30 cellular contexts compared by ENCODE assay signal in the genomic region with DNA sequence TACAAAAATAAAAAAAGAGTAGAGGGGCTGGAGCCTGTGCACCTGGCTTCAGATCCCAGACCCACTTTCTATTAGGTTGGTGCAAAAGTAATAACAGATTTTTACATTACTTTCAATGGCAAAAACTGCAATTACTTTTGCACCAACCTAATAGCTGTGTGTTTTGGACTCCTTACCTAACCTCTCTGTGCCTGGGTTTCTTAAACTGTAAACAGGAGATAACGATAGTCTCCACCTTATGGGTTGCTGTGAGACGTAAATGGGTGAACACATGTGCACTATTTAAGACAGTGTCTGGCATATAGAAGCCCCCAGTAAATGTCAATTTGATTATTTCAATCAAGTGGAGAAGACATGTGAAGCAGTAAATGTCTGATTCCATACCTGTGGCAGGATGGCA.
"Had no signal": no experiment of that assay in that cellular context is flagged by ENCODE, and none has a peak within 500 bp of the region (broad histone marks: within the 10 kb centered on the region; RNA-seq: fewer than 3 reads in every experiment).

No MANE protein-coding gene starts in this region.

- H3K4me3 Mint-ChIP-seq: natural killer cell; nephron; stimulated activated memory B cell treated with anti-CD40 and anti-IgM and Interleukin-4, amounts not matched to agents 10 μg/mL and 1 μg/mL and 100 μg/mL, for 72 hours; stimulated activated naive CD8-positive, alpha-beta T cell treated with anti-CD3 and anti-CD28 coated beads, Interleukin-15, amount 100 ng/mL, for 72 hours; type B pancreatic cell had no signal

- DNase-seq: natural killer cell; occipital lobe; ovary; psoas muscle; right cardiac atrium; spleen; stimulated activated CD4-positive, alpha-beta T cell treated with anti-CD3 and anti-CD28 coated beads, Interleukin-12 subunit alpha, Interleukin-12 subunit beta, amount 100 ng/mL, for 4 hours; stimulated activated CD4-positive, alpha-beta T cell treated with anti-CD3 and anti-CD28 coated beads, Interleukin-1b, Interleukin-23, amount 100 ng/mL, for 48 hours; stimulated activated CD4-positive, alpha-beta T cell treated with anti-CD3 and anti-CD28 coated beads, Interleukin-4, amount 100 ng/mL, for 1 hour; stimulated activated CD4-positive, alpha-beta T cell treated with anti-CD3 and anti-CD28 coated beads, Interleukin-4, amount 100 ng/mL, for 4 hours; stimulated activated CD8-positive, alpha-beta memory T cell treated with anti-CD3 and anti-CD28 coated beads, Interleukin-4, amount 100 ng/mL, for 48 hours; stimulated activated naive CD4-positive, alpha-beta T cell; stimulated activated naive CD8-positive, alpha-beta T cell treated with anti-CD3 and anti-CD28 coated beads, Interleukin-15, amount 100 ng/mL, for 72 hours; stimulated activated naive CD8-positive, alpha-beta T cell treated with anti-CD3 and anti-CD28 coated beads, Interleukin-15, Interleukin-2, amounts not matched to agents 100 U/mL and 50 U/mL, for 24 hours; substantia nigra; testis; tibial artery; transverse colon; upper lobe of right lung; uterus had no signal

- H3K4me2 ChIP-seq: neural progenitor cell, smooth muscle cell had no signal

- H3K9ac ChIP-seq: neural progenitor cell, parathyroid adenoma had no signal

- H3K79me2 ChIP-seq: parathyroid adenoma had no signal

- H3K27ac Mint-ChIP-seq: natural killer cell; nephron; progenitor cell of endocrine pancreas; stimulated activated memory B cell treated with anti-CD40 and anti-IgM and Interleukin-4, amounts not matched to agents 10 μg/mL and 1 μg/mL and 100 μg/mL, for 72 hours; stimulated activated naive CD8-positive, alpha-beta T cell treated with anti-CD3 and anti-CD28 coated beads, Interleukin-15, amount 100 ng/mL, for 72 hours; type B pancreatic cell had no signal

- H3K27me3 ChIP-seq: neural progenitor cell, ovary, suprapubic skin, testis, transverse colon, upper lobe of right lung, uterus had no signal

- H3K27me3 Mint-ChIP-seq: stimulated activated naive CD8-positive, alpha-beta T cell treated with anti-CD3 and anti-CD28 coated beads, Interleukin-15, amount 100 ng/mL, for 72 hours had no signal

- H3K4me1 ChIP-seq: parathyroid adenoma, psoas muscle, testis, tibial artery, transverse colon, upper lobe of right lung, uterus had no signal

- H3K9me3 Mint-ChIP-seq: natural killer cell; nephron; stimulated activated naive CD8-positive, alpha-beta T cell treated with anti-CD3 and anti-CD28 coated beads, Interleukin-15, amount 100 ng/mL, for 72 hours; type B pancreatic cell had no signal

- H3K36me3 Mint-ChIP-seq: natural killer cell; neural progenitor cell; stimulated activated memory B cell treated with anti-CD40 and anti-IgM and Interleukin-4, amounts not matched to agents 10 μg/mL and 1 μg/mL and 100 μg/mL, for 72 hours; type B pancreatic cell had no signal

- H3K9me3 ChIP-seq: psoas muscle, suprapubic skin, testis, tibial artery, transverse colon, upper lobe of right lung, uterus had no signal

- ATAC-seq: natural killer cell; psoas muscle; right cardiac atrium; sciatic nerve; stimulated activated memory B cell treated with anti-CD40 and anti-IgM and Interleukin-4, amounts not matched to agents 10 μg/mL and 1 μg/mL and 100 μg/mL, for 72 hours; stimulated activated naive CD8-positive, alpha-beta T cell treated with anti-CD3 and anti-CD28 coated beads, Interleukin-15, amount 100 ng/mL, for 72 hours; stimulated activated naive CD8-positive, alpha-beta T cell treated with anti-CD3 and anti-CD28 coated beads, Interleukin-15, Interleukin-2, amounts not matched to agents 100 U/mL and 50 U/mL, for 24 hours; upper lobe of right lung had no signal

- H3K36me3 ChIP-seq: neural progenitor cell, ovary, spleen, suprapubic skin, tibial artery, transverse colon, upper lobe of right lung, uterus had no signal

- H3K27ac ChIP-seq: neural progenitor cell, ovary, parathyroid adenoma, psoas muscle, skin epidermis, spleen, suprapubic skin, testis, tibial artery, transverse colon, upper lobe of right lung, uterus had no signal

- H3K4me3 ChIP-seq: neural progenitor cell, ovary, psoas muscle, skin epidermis, smooth muscle cell, spleen, suprapubic skin, testis, tibial artery, transverse colon, upper lobe of right lung, uterus had no signal

- H3K4me1 Mint-ChIP-seq: natural killer cell; stimulated activated naive CD8-positive, alpha-beta T cell treated with anti-CD3 and anti-CD28 coated beads, Interleukin-15, amount 100 ng/mL, for 72 hours had no signal

- H2AFZ ChIP-seq: neural progenitor cell, parathyroid adenoma had no signal
